Comparison of ENCODE assay signal across 1 cellular context in genomic region chr5:138466058-138466899, GRCh38.
A peak's percentile ranks its signal among the peaks of the same experiment; 100 is the strongest.
TF ChIP-seq lines count a peak whose summit lies in the region.

No MANE protein-coding gene starts in this region.

TF ChIP-seq in HepG2, 621 proteins besides CTCF, POLR2A, EP300 and RAD21 (continued from another document and continues in another):
- TF ChIP-seq MTF2 (CRISPR knock-in tag; IDR thresholded peaks at IDR 0.05; ENCODE audit: borderline replicate concordance): 0 out of 2 replicates have a peak, but pooled peaks have one; percentile 18
- TF ChIP-seq ZNF710 (CRISPR knock-in tag; IDR thresholded peaks at IDR 0.05; ENCODE audit: borderline replicate concordance): peak; percentile 58; the same call in 1 of the 2 replicates
- 0 out of 2 replicates have a peak, but pooled peaks have one; percentile 6 for TF ChIP-seq ZNF749 (CRISPR knock-in tag; IDR thresholded peaks at IDR 0.05; ENCODE audit: borderline replicate concordance)
- TF ChIP-seq, protein P1, sequence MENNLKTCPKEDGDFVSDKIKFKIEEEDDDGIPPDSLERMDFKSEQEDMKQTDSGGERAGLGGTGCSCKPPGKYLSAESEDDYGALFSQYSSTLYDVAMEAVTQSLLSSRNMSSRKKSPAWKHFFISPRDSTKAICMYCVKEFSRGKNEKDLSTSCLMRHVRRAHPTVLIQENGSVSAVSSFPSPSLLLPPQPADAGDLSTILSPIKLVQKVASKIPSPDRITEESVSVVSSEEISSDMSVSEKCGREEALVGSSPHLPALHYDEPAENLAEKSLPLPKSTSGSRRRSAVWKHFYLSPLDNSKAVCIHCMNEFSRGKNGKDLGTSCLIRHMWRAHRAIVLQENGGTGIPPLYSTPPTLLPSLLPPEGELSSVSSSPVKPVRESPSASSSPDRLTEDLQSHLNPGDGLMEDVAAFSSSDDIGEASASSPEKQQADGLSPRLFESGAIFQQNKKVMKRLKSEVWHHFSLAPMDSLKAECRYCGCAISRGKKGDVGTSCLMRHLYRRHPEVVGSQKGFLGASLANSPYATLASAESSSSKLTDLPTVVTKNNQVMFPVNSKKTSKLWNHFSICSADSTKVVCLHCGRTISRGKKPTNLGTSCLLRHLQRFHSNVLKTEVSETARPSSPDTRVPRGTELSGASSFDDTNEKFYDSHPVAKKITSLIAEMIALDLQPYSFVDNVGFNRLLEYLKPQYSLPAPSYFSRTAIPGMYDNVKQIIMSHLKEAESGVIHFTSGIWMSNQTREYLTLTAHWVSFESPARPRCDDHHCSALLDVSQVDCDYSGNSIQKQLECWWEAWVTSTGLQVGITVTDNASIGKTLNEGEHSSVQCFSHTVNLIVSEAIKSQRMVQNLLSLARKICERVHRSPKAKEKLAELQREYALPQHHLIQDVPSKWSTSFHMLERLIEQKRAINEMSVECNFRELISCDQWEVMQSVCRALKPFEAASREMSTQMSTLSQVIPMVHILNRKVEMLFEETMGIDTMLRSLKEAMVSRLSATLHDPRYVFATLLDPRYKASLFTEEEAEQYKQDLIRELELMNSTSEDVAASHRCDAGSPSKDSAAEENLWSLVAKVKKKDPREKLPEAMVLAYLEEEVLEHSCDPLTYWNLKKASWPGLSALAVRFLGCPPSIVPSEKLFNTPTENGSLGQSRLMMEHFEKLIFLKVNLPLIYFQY (CRISPR knock-in tag; IDR thresholded peaks at IDR 0.05; ENCODE audit: borderline replicate concordance): peak; percentile 79; the same call in 1 of the 2 replicates
- peak; percentile 57 for TF ChIP-seq MAX (IDR thresholded peaks at IDR 0.05)
- peak; percentile 70; the same call in 1 of the 2 replicates for TF ChIP-seq ARID4A (CRISPR knock-in tag; IDR thresholded peaks at IDR 0.05; ENCODE audit: borderline replicate concordance)
- TF ChIP-seq ARNTL (CRISPR knock-in tag; IDR thresholded peaks at IDR 0.05): peak; percentile 28; the same call in 1 of the 2 replicates
- peak; percentile 53; the same call in 1 of the 2 replicates for TF ChIP-seq ZGPAT (CRISPR knock-in tag; IDR thresholded peaks at IDR 0.05)
- 0 out of 2 replicates have a peak, but pooled peaks have one; percentile 40 for TF ChIP-seq RBFOX2 (IDR thresholded peaks at IDR 0.05; ENCODE audit: low read depth, low read length)
- TF ChIP-seq, protein P2, sequence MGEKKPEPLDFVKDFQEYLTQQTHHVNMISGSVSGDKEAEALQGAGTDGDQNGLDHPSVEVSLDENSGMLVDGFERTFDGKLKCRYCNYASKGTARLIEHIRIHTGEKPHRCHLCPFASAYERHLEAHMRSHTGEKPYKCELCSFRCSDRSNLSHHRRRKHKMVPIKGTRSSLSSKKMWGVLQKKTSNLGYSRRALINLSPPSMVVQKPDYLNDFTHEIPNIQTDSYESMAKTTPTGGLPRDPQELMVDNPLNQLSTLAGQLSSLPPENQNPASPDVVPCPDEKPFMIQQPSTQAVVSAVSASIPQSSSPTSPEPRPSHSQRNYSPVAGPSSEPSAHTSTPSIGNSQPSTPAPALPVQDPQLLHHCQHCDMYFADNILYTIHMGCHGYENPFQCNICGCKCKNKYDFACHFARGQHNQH (CRISPR knock-in tag; IDR thresholded peaks at IDR 0.05): peak; percentile 41; the same call in 1 of the 2 replicates
- TF ChIP-seq ZFP91 (CRISPR knock-in tag; IDR thresholded peaks at IDR 0.05; ENCODE audit: borderline replicate concordance): peak; percentile 70
- peak; percentile 65 for TF ChIP-seq RBM39 (IDR thresholded peaks at IDR 0.05; ENCODE audit: low read depth, low read length, poor library complexity, severe bottlenecking)
- TF ChIP-seq ELF3 (CRISPR knock-in tag; IDR thresholded peaks at IDR 0.05): no peak
- TF ChIP-seq IRF2 (CRISPR knock-in tag; IDR thresholded peaks at IDR 0.05): peak; percentile 31; the same call in 1 of the 2 replicates
- 0 out of 2 replicates have a peak, but pooled peaks have one; percentile 49 for TF ChIP-seq ZNF33B (CRISPR knock-in tag; IDR thresholded peaks at IDR 0.05)
- TF ChIP-seq PRDM10 (CRISPR knock-in tag; IDR thresholded peaks at IDR 0.05; ENCODE audit: low read depth): 0 out of 2 replicates have a peak, but pooled peaks have one; percentile 66
- TF ChIP-seq, protein P3, sequence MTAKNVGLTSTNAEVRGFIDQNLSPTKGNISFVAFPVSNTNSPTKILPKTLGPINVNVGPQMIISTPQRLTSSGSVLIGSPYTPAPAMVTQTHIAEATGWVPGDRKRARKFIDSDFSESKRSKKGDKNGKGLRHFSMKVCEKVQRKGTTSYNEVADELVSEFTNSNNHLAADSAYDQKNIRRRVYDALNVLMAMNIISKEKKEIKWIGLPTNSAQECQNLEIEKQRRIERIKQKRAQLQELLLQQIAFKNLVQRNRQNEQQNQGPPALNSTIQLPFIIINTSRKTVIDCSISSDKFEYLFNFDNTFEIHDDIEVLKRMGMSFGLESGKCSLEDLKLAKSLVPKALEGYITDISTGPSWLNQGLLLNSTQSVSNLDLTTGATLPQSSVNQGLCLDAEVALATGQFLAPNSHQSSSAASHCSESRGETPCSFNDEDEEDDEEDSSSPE (CRISPR knock-in tag; IDR thresholded peaks at IDR 0.05): no peak
- no peak for TF ChIP-seq ZNF598 (CRISPR knock-in tag; IDR thresholded peaks at IDR 0.05; ENCODE audit: borderline replicate concordance)
- no peak for TF ChIP-seq NR2F2 (IDR thresholded peaks at IDR 0.05; ENCODE audit: borderline replicate concordance, low read depth)
- TF ChIP-seq HNF1B (CRISPR knock-in tag; IDR thresholded peaks at IDR 0.05): peak; percentile 97
- TF ChIP-seq ZFP1 (CRISPR knock-in tag; IDR thresholded peaks at IDR 0.05): no peak
- peak; percentile 23; the same call in 1 of the 2 replicates for TF ChIP-seq NR0B2 (CRISPR knock-in tag; IDR thresholded peaks at IDR 0.05)
- TF ChIP-seq ZFY (CRISPR knock-in tag; IDR thresholded peaks at IDR 0.05): peak; percentile 32; the same call in 1 of the 2 replicates
- TF ChIP-seq, protein P4, sequence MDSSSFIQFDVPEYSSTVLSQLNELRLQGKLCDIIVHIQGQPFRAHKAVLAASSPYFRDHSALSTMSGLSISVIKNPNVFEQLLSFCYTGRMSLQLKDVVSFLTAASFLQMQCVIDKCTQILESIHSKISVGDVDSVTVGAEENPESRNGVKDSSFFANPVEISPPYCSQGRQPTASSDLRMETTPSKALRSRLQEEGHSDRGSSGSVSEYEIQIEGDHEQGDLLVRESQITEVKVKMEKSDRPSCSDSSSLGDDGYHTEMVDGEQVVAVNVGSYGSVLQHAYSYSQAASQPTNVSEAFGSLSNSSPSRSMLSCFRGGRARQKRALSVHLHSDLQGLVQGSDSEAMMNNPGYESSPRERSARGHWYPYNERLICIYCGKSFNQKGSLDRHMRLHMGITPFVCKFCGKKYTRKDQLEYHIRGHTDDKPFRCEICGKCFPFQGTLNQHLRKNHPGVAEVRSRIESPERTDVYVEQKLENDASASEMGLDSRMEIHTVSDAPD (CRISPR knock-in tag; IDR thresholded peaks at IDR 0.05): no peak
